Comparison of ENCODE assay signal across 2 cellular contexts in the genomic region with DNA sequence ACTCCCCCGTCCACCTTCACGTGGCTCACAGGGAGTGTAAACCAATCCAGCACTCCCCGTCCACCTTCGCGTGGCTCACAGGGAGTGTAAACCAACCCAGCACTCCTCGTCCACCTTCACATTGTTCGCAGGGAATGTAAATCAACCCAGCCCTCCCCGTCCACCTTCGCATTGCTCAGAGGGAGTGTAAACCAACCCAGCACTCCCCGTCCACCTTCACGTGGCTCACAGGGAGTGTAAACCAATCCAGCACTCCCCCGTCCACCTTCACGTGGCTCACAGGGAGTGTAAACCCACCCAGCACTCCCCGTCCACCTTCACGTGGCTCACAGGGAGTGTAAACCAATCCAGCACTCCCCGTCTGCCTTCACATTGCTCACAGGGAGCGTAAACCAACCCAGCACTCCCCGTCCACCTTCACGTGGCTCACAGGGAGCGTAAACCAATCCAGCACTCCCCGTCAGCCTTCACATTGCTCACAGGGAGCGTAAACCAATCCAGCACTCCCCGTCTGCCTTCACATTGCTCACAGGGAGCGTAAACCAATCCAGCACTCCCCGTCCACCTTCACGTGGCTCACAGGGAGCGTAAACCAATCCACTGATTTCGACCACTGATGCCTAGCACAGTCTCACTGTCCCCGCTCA. TPM values are rescaled to one million over a fixed set of nuclear protein-coding genes. Genes with fewer than 3 reads are reported as not detected.
"Had no signal": no experiment of that assay in that cellular context is flagged by ENCODE, and none has a peak within 500 bp of the region (broad histone marks: within the 10 kb centered on the region; RNA-seq: fewer than 3 reads in every experiment).

No MANE protein-coding gene starts in this region.

RNA-seq across cellular contexts. Expression of gene FTCD, which starts 14.9 kb away (rescaled TPM):
- polyA plus RNA-seq: immature natural killer cell had no signal

RNA-seq across cellular contexts. Expression of gene COL6A2, which starts 42.6 kb away (rescaled TPM):
- polyA plus RNA-seq: neural cell had no signal
